Comparison of ENCODE assay signal across 17 cellular contexts in the genomic region with DNA sequence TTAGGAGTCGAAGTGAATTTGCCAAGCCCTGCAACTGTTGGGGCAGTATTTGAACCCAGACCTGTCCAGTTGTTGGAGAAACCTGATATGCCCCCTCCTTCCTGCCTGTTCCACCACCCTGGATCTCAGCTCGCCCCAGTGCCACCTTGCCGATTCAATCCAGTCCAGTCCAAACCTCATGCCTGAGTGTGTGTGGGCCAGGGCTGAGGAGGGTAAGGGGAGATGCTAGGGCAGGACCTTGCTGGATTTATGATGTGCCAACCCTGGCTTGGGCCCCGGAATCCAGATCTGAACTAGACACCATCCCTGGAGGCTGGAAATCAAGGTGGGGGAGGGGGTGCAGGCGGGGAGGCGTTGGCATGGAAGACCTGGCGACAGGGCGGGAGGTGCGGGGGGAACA.
"Had no signal": no experiment of that assay in that cellular context is flagged by ENCODE, and none has a peak within 500 bp of the region (broad histone marks: within the 10 kb centered on the region; RNA-seq: fewer than 3 reads in every experiment).

No MANE protein-coding gene starts in this region.

- H3K27ac ChIP-seq: HL-60, SJSA1, SK-N-MC had no signal

- H3K9me3 ChIP-seq: SJSA1 had no signal

- H3K4me3 ChIP-seq: SJSA1, SK-N-MC had no signal

- FAIRE-seq: RCC 7860 had no signal

- H3K4me1 ChIP-seq: SJSA1 had no signal

- DNase-seq: KBM-7, NCI-H1092, NCI-H1105 treated with DMSO at 0.1 percent for 48 hours, NCI-H1417 treated with DMSO at 0.1 percent for 48 hours, NCI-H146, NCI-H1694 treated with DMSO at 0.1 percent for 48 hours, NCI-H1930, NCI-H2081, NCI-H2107, NCI-H524, NCI-H774, SHP77 treated with DMSO at 0.1 percent for 48 hours had no signal

- ATAC-seq: Right ventricle myocardium inferior had no signal

- H3K36me3 ChIP-seq: SJSA1 had no signal
